ENCODE assay signal across 2 cellular contexts in the genomic region with DNA sequence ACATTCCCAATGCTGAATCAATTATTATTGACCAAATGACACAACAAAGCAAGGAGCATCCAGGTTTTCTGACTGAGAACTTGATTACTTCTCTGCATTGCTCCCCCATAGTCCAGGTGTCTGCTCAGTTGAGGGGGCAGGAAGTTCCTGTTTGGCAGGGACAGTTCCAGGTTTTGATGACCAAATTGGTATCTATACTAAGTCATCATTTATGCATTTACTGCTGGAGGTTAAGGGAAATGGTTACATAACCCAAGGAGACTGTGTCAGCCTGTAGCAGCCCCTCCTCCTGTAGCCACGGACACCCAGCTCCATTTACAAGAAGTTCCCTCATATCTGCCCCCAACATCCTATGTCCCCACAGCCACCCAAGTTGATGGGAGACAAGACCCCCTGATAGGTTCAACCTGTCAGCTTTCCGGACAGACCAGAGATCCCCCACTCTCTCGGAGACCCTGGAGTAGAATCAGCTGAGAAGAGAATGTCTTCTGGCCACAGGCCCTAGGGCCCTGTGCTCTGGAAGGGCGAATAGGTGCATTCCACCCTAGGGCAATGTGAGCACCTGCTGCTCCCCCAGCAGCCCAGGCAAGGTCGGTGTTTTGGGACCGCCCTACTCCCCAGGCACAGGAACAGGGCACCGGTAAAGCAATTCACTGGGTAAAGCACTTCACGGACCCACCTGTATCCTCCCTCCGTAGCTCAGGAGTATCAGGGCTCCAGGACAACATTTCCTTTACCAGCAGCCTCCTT.
TF ChIP-seq lines count a peak whose summit lies in the region.

No MANE protein-coding gene starts in this region.

TF ChIP-seq in liver, 16 proteins besides CTCF, POLR2A, EP300 and RAD21 (continued from another document):
- TF ChIP-seq, protein P1, sequence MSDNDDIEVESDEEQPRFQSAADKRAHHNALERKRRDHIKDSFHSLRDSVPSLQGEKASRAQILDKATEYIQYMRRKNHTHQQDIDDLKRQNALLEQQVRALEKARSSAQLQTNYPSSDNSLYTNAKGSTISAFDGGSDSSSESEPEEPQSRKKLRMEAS (IDR thresholded peaks at IDR 0.05) = no peak
- TF ChIP-seq TAF1 (conservative IDR thresholded peaks at IDR 0.05) = no peak
- no peak for TF ChIP-seq SP1 (IDR thresholded peaks at IDR 0.05)
- TF ChIP-seq YY1 (IDR thresholded peaks at IDR 0.05) = no peak
TF ChIP-seq in liver: peak in this region for 0.

TF ChIP-seq in HepG2, 621 proteins besides CTCF, POLR2A, EP300 and RAD21:
- TF ChIP-seq, protein P2, sequence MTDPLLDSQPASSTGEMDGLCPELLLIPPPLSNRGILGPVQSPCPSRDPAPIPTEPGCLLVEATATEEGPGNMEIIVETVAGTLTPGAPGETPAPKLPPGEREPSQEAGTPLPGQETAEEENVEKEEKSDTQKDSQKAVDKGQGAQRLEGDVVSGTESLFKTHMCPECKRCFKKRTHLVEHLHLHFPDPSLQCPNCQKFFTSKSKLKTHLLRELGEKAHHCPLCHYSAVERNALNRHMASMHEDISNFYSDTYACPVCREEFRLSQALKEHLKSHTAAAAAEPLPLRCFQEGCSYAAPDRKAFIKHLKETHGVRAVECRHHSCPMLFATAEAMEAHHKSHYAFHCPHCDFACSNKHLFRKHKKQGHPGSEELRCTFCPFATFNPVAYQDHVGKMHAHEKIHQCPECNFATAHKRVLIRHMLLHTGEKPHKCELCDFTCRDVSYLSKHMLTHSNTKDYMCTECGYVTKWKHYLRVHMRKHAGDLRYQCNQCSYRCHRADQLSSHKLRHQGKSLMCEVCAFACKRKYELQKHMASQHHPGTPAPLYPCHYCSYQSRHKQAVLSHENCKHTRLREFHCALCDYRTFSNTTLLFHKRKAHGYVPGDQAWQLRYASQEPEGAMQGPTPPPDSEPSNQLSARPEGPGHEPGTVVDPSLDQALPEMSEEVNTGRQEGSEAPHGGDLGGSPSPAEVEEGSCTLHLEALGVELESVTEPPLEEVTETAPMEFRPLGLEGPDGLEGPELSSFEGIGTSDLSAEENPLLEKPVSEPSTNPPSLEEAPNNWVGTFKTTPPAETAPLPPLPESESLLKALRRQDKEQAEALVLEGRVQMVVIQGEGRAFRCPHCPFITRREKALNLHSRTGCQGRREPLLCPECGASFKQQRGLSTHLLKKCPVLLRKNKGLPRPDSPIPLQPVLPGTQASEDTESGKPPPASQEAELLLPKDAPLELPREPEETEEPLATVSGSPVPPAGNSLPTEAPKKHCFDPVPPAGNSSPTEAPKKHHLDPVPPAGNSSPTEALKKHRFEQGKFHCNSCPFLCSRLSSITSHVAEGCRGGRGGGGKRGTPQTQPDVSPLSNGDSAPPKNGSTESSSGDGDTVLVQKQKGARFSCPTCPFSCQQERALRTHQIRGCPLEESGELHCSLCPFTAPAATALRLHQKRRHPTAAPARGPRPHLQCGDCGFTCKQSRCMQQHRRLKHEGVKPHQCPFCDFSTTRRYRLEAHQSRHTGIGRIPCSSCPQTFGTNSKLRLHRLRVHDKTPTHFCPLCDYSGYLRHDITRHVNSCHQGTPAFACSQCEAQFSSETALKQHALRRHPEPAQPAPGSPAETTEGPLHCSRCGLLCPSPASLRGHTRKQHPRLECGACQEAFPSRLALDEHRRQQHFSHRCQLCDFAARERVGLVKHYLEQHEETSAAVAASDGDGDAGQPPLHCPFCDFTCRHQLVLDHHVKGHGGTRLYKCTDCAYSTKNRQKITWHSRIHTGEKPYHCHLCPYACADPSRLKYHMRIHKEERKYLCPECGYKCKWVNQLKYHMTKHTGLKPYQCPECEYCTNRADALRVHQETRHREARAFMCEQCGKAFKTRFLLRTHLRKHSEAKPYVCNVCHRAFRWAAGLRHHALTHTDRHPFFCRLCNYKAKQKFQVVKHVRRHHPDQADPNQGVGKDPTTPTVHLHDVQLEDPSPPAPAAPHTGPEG (CRISPR knock-in tag; IDR thresholded peaks at IDR 0.05) = no peak
- TF ChIP-seq, protein P3, sequence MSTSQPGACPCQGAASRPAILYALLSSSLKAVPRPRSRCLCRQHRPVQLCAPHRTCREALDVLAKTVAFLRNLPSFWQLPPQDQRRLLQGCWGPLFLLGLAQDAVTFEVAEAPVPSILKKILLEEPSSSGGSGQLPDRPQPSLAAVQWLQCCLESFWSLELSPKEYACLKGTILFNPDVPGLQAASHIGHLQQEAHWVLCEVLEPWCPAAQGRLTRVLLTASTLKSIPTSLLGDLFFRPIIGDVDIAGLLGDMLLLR (CRISPR knock-in tag; IDR thresholded peaks at IDR 0.05) = no peak
- TF ChIP-seq KMT2A (CRISPR knock-in tag; IDR thresholded peaks at IDR 0.05) = no peak
- TF ChIP-seq KLF6 (CRISPR knock-in tag; IDR thresholded peaks at IDR 0.05) = no peak
- TF ChIP-seq RFXAP (CRISPR knock-in tag; IDR thresholded peaks at IDR 0.05; ENCODE audit: borderline replicate concordance) = no peak
- TF ChIP-seq ZNF235 (CRISPR knock-in tag; IDR thresholded peaks at IDR 0.05; ENCODE audit: borderline replicate concordance) = no peak
- TF ChIP-seq SP140L (CRISPR knock-in tag; IDR thresholded peaks at IDR 0.05; ENCODE audit: borderline replicate concordance) = no peak
- TF ChIP-seq ZNF788 (CRISPR knock-in tag; IDR thresholded peaks at IDR 0.05; ENCODE audit: borderline replicate concordance) = no peak
- no peak for TF ChIP-seq TEAD2 (CRISPR knock-in tag; IDR thresholded peaks at IDR 0.05)
- TF ChIP-seq ZNF792 (CRISPR knock-in tag; IDR thresholded peaks at IDR 0.05) = no peak
- TF ChIP-seq ZNF670 (CRISPR knock-in tag; IDR thresholded peaks at IDR 0.05; ENCODE audit: borderline replicate concordance) = no peak
- no peak for TF ChIP-seq PHB2 (IDR thresholded peaks at IDR 0.05; ENCODE audit: partially characterized antibody)
- TF ChIP-seq, protein P4, sequence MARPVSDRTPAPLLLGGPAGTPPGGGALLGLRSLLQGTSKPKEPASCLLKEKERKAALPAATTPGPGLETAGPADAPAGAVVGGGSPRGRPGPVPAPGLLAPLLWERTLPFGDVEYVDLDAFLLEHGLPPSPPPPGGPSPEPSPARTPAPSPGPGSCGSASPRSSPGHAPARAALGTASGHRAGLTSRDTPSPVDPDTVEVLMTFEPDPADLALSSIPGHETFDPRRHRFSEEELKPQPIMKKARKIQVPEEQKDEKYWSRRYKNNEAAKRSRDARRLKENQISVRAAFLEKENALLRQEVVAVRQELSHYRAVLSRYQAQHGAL (CRISPR knock-in tag; IDR thresholded peaks at IDR 0.05; ENCODE audit: not compliant biosample characterization) = no peak
- TF ChIP-seq FOXO1 (CRISPR knock-in tag; IDR thresholded peaks at IDR 0.05) = no peak
- no peak for TF ChIP-seq MIXL1 (CRISPR knock-in tag; IDR thresholded peaks at IDR 0.05)
- TF ChIP-seq, protein P5, sequence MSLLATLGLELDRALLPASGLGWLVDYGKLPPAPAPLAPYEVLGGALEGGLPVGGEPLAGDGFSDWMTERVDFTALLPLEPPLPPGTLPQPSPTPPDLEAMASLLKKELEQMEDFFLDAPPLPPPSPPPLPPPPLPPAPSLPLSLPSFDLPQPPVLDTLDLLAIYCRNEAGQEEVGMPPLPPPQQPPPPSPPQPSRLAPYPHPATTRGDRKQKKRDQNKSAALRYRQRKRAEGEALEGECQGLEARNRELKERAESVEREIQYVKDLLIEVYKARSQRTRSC (CRISPR knock-in tag; IDR thresholded peaks at IDR 0.05; ENCODE audit: low read depth) = no peak
- no peak for TF ChIP-seq SP2 (CRISPR knock-in tag; IDR thresholded peaks at IDR 0.05)
- no peak for TF ChIP-seq TRIM24 (CRISPR knock-in tag; IDR thresholded peaks at IDR 0.05)
- no peak for TF ChIP-seq ELF3 (CRISPR knock-in tag; IDR thresholded peaks at IDR 0.05)
- no peak for TF ChIP-seq ZBTB7B (CRISPR knock-in tag; IDR thresholded peaks at IDR 0.05)
